ENCODE assay signal across 31 cellular contexts in genomic region chr19:32858559-32858958, GRCh38. TPM values are rescaled to one million over a fixed set of nuclear protein-coding genes. Genes with fewer than 3 reads are reported as not detected.
"Had no signal": no experiment of that assay in that cellular context is flagged by ENCODE, and none has a peak within 500 bp of the region (broad histone marks: within the 10 kb centered on the region; RNA-seq: fewer than 3 reads in every experiment).

No MANE protein-coding gene starts in this region.

- H3K9me3 ChIP-seq: adrenal gland, body of pancreas, colonic mucosa, esophagus squamous epithelium, gastroesophageal sphincter, heart right ventricle had no signal

- H3K27ac ChIP-seq: adrenal gland, body of pancreas, colonic mucosa, epithelial cell of prostate, esophagus squamous epithelium, gastroesophageal sphincter, heart right ventricle, WERI-Rb-1 had no signal

- H3K36me3 ChIP-seq: adrenal gland, colonic mucosa, esophagus squamous epithelium, gastroesophageal sphincter, heart right ventricle, WERI-Rb-1 had no signal

- ATAC-seq: activated CD4-positive, CD25-positive, alpha-beta regulatory T cell treated with anti-CD3 and anti-CD28 coated beads, Interleukin-2, amount 50 U/mL, for 24 hours; activated CD8-positive, alpha-beta memory T cell treated with anti-CD3 and anti-CD28 coated beads, Interleukin-2, amount 10 ng/mL, durations not matched to agents 7 days and 5 days; activated CD8-positive, alpha-beta T cell treated with anti-CD3 and anti-CD28 coated beads, Interleukin-2, amount 10 ng/mL, durations not matched to agents 7 days and 5 days; activated naive CD8-positive, alpha-beta T cell treated with anti-CD3 and anti-CD28 coated beads, Interleukin-2, amount 50 U/mL, for 24 hours; body of pancreas; gastroesophageal sphincter; heart right ventricle; T-helper 17 cell had no signal

- DNase-seq: activated B cell treated with CpG ODN at 0.5 μM for 24 hours; activated CD4-positive, alpha-beta memory T cell treated with anti-CD3 and anti-CD28 coated beads for 36 hours; activated CD4-positive, alpha-beta T cell treated with anti-CD3 and anti-CD28 coated beads for 48 hours; activated CD8-positive, alpha-beta memory T cell treated with anti-CD3 and anti-CD28 coated beads, Interleukin-2, amount 10 ng/mL, durations not matched to agents 7 days and 5 days; activated CD8-positive, alpha-beta memory T cell treated with anti-CD3 and anti-CD28 coated beads, Interleukin-2, amount 50 U/mL, for 4 hours; activated CD8-positive, alpha-beta T cell treated with anti-CD3 and anti-CD28 coated beads, Interleukin-2, amount 10 ng/mL, durations not matched to agents 7 days and 5 days; activated effector memory CD4-positive, alpha-beta T cell treated with anti-CD3 and anti-CD28 coated beads, Interleukin-2, amount 50 U/mL, for 16 hours; activated naive CD4-positive, alpha-beta T cell treated with anti-CD3 and anti-CD28 coated beads for 36 hours; activated naive CD8-positive, alpha-beta T cell treated with anti-CD3 and anti-CD28 coated beads for 36 hours; activated naive CD8-positive, alpha-beta T cell treated with anti-CD3 and anti-CD28 coated beads, Interleukin-2, amount 50 U/mL, for 24 hours; activated T-cell treated with anti-CD3 and anti-CD28 coated beads, Interleukin-2, amount 50 U/mL, for 1 hour; activated T-cell treated with anti-CD3 and anti-CD28 coated beads, Interleukin-2, amount 50 U/mL, for 48 hours; adrenal gland; amygdala; body of pancreas; caudate nucleus; colonic mucosa; effector CD8-positive, alpha-beta T cell; esophagus squamous epithelium; foreskin melanocyte; heart right ventricle; T-helper 17 cell; T1000; WERI-Rb-1 had no signal

- H3K4me3 ChIP-seq: adrenal gland, body of pancreas, colonic mucosa, esophagus squamous epithelium, gastroesophageal sphincter, heart right ventricle had no signal

- H3K4me1 ChIP-seq: adrenal gland, body of pancreas, colonic mucosa, esophagus squamous epithelium, gastroesophageal sphincter, heart right ventricle had no signal

- H3K27me3 ChIP-seq: adrenal gland, body of pancreas, colonic mucosa, esophagus squamous epithelium, heart right ventricle had no signal

RNA-seq across cellular contexts. Expression of gene SLC7A9, which starts 11.0 kb away (rescaled TPM):
- total RNA-seq: activated CD8-positive, alpha-beta memory T cell treated with anti-CD3 and anti-CD28 coated beads for 36 hours; activated naive CD4-positive, alpha-beta T cell treated with anti-CD3 and anti-CD28 coated beads for 36 hours; activated naive CD8-positive, alpha-beta T cell treated with anti-CD3 and anti-CD28 coated beads for 36 hours; body of pancreas; endothelial cell of umbilical vein; fibroblast of villous mesenchyme; glomerular endothelial cell had no signal
